In genomic region chr15:65303687-65304392, GRCh38 we compare ENCODE assay signal across 8 cellular contexts. TPM values are rescaled to one million over a fixed set of nuclear protein-coding genes. Genes with fewer than 3 reads are reported as not detected.
DNase-seq lines count a peak whose midpoint lies in the region; FAIRE-seq and TF ChIP-seq lines count a peak whose summit lies in the region.

No MANE protein-coding gene starts in this region.

- H3K9ac ChIP-seq in adipocyte (ENCODE audit: low read length) = peak overlapping the region; percentile 90

- no peaks in the 10 kb centered on the region for H3K36me3 Mint-ChIP-seq in progenitor cell of endocrine pancreas (ENCODE audit: insufficient read depth)

- H3K27ac ChIP-seq in right atrium auricular region = peak overlapping the region; percentile 82 to 92

- H3K27me3 ChIP-seq in adipocyte (replicated peaks; ENCODE audit: control insufficient read depth, insufficient read depth, low read length) = no peaks in the 10 kb centered on the region
- no peaks in the 10 kb centered on the region for H3K27me3 ChIP-seq in right atrium auricular region

- TF ChIP-seq CTCF in right atrium auricular region (IDR thresholded peaks at IDR 0.05) = no peak
- no peak for TF ChIP-seq CTCF in progenitor cell of endocrine pancreas (IDR thresholded peaks at IDR 0.05; ENCODE audit: unreplicated experiment)

- H3K9me3 ChIP-seq in adipocyte (ENCODE audit: control insufficient read depth, low read length) (no peaks in the 10 kb centered on the region), right atrium auricular region (no peaks in the 10 kb centered on the region)

- DNase-seq in NCI-H1092 treated with DMSO at 0.1 percent for 48 hours (lab: John Stamatoyannopoulos, UW) = peak; percentile 34
- DNase-seq in NCI-H1092 (lab: John Stamatoyannopoulos, UW) = no peak
- DNase-seq in HK-2 (ENCODE audit: unreplicated experiment) = peak; percentile 60
- DNase-seq in RKO (ENCODE audit: low spot score) = peak; percentile 78
- DNase-seq in adipocyte (ENCODE audit: low read depth) = peak; percentile 71
- peak; percentile 82 for DNase-seq in right atrium auricular region (ENCODE audit: low spot score)
- DNase-seq in progenitor cell of endocrine pancreas (ENCODE audit: low spot score, unreplicated experiment) = no peak
- DNase-seq in GM19239 (ENCODE audit: insufficient read length, low spot score) = no peak

- H3K4me1 Mint-ChIP-seq in progenitor cell of endocrine pancreas (ENCODE audit: low read depth) = peaks cover 2% of the 10 kb centered on the region

- H3K9me3 Mint-ChIP-seq in progenitor cell of endocrine pancreas (ENCODE audit: low read depth) = no peaks in the 10 kb centered on the region

- H3K4me3 ChIP-seq in adipocyte (ENCODE audit: low read length) (peak overlapping the region; percentile 85), right atrium auricular region (peak overlapping the region; percentile 44 to 61)

- H3K4me3 Mint-ChIP-seq in progenitor cell of endocrine pancreas (ENCODE audit: low read depth) = peak overlapping the region; percentile 78

- H3K4me1 ChIP-seq in adipocyte (ENCODE audit: control insufficient read depth, insufficient read depth, low read length) (peaks cover 10% of the 10 kb centered on the region), right atrium auricular region (peaks cover 0 to 12% of the 10 kb centered on the region in 2 donors)

- H3K36me3 ChIP-seq in adipocyte (ENCODE audit: control insufficient read depth, insufficient read depth, low read length, severe bottlenecking) = no peaks in the 10 kb centered on the region
- no peaks in the 10 kb centered on the region for H3K36me3 ChIP-seq in right atrium auricular region

- FAIRE-seq in GM19239 (lab: Jason Lieb, UNC) = no peak

- H3K27ac Mint-ChIP-seq in progenitor cell of endocrine pancreas = peak overlapping the region; percentile 100

- H3K27me3 Mint-ChIP-seq in progenitor cell of endocrine pancreas = no peaks in the 10 kb centered on the region

RNA-seq across cellular contexts. Expression of gene RNU5B-1, which starts 0.6 kb away (rescaled TPM):
- total RNA-seq in right atrium auricular region (not detected), progenitor cell of endocrine pancreas (41.3 and 48.7 TPM in 2 replicates)

RNA-seq across cellular contexts. Expression of gene RNU5A-1, which starts 8.0 kb away (rescaled TPM):
- total RNA-seq in right atrium auricular region (not detected), progenitor cell of endocrine pancreas (not detected in 2 replicates)

RNA-seq across cellular contexts. Expression of gene PARP16, which starts 17.2 kb away (rescaled TPM):
- 1 to 10 TPM; 5.2 to 5.8 TPM for total RNA-seq in right atrium auricular region
- total RNA-seq in progenitor cell of endocrine pancreas = 10.5 and 12.6 TPM in 2 replicates

Comparison
In these comparisons a context has a peak if more than half of its experiments do, and no peak if none do; other contexts are left out.
1. DNase-seq: peak in NCI-H1092 treated with DMSO at 0.1 percent for 48 hours (single experiment), HK-2 (single experiment), RKO (single experiment), adipocyte (single experiment) and right atrium auricular region (single experiment); none in NCI-H1092 (single experiment), progenitor cell of endocrine pancreas (single experiment) and GM19239 (single experiment).
2. RNA of gene RNU5B-1, which starts 0.6 kb away (total RNA-seq): 41.3 to 48.7 TPM in progenitor cell of endocrine pancreas; not detected in right atrium auricular region; every median in the first group is over 10 times any median in the second.